ENCODE assay signal across 8 cellular contexts in the genomic region with DNA sequence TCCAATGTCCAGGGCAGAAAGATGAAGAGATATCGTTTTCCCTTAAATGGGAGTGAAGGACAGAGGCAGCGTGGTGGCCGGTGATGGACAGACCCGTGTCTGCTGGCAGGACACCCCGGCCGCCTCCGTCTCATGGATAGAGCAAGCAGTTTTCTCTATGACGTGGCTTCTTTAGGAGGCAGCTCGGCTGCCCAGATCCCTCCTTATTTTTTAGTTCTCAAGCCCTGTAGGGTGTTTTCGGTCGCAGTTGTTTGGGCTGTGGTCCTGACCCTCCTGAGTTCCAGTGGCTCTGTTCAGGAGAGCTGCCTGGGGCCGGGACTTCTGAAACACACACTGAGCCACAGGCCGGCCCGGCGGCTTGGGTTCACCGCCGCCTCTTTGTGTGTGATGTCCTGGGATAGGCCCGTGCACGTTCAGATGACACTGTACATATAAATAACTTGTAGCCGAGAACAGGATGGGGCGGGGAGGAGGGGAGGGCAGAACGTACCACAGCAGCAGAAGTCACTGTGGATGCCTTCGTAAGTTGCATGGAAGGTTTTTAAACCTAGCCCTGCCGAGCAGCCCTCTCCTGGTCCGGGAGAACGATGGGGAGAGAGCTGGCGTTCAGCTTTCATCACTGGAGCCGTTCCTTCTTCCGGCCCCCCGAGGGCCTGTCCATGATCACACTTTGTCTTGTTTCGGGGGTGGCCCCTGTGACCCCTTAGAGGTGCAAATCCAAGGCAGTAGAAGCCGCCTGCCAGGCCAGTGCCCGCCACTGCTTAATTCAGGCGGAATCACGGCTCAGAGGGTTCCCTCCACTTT.
DNase-seq lines count a peak whose midpoint lies in the region; ATAC-seq, FAIRE-seq and TF ChIP-seq lines count a peak whose summit lies in the region.

No MANE protein-coding gene starts in this region.

- H3K4me2 ChIP-seq in astrocyte (ENCODE audit: low read length), result peak overlapping the region; percentile 68

- no peak overlapping the region for H3K27ac Mint-ChIP-seq in astrocyte (ENCODE audit: unreplicated experiment)

- WGBS in liver, result 71% methylated on average over 35 of the region's 35 CpGs
- WGBS in stomach, 5 donors, result 61 to 72% (median 70%) methylated on average over 35 of the region's 35 CpGs

- H3K9me3 ChIP-seq in Peyer's patch, result no peaks in the 10 kb centered on the region
- H3K9me3 ChIP-seq in astrocyte (ENCODE audit: insufficient read depth, low read depth, low read length), result no peaks in the 10 kb centered on the region
- H3K9me3 ChIP-seq in liver (ENCODE audit: control insufficient read depth in 4 of 4, low read length in 3 of 4), result no peaks in the 10 kb centered on the region
- no peaks in the 10 kb centered on the region for H3K9me3 ChIP-seq in stomach

- peaks cover 58% of the 10 kb centered on the region for H3K27me3 Mint-ChIP-seq in astrocyte (ENCODE audit: low read depth, unreplicated experiment)

- H3K4me1 ChIP-seq in Peyer's patch (peaks cover 0 to 13% (median 6%) of the 10 kb centered on the region in 4 donors), astrocyte (ENCODE audit: insufficient read depth, low read length) (peaks cover 9% of the 10 kb centered on the region), liver (ENCODE audit: control insufficient read depth in 4 of 4, insufficient read depth in 4 of 4, low read length in 3 of 4) (no peaks in the 10 kb centered on the region), stomach (peaks cover 5 to 29% (median 11%) of the 10 kb centered on the region in 4 donors)

- peaks cover 4% of the 10 kb centered on the region for H3K9me3 Mint-ChIP-seq in astrocyte (ENCODE audit: unreplicated experiment)

- POLR2A ChIA-PET in BJ (lab: Charles Lee), result no interaction called here

- TF ChIP-seq RAD21 in liver (IDR thresholded peaks at IDR 0.05), result no peak

- in situ Hi-C loops in KBM-7 (cut with MboI; ENCODE audit: low pct_unique_long_range_greater_than_20kb, low sequenced_read_pairs), result no loop called here

- no peak for DNase-seq in BJ (ENCODE audit: low read depth)
- DNase-seq in Peyer's patch, result peak in 2 of 3 donors; percentile 86
- DNase-seq in astrocyte (ENCODE audit: low read depth), result no peak
- DNase-seq in stomach, result no peak
- DNase-seq in globus pallidus (ENCODE audit: low spot score), result no peak
- no peak for DNase-seq in KBM-7

- H3K36me3 Mint-ChIP-seq in astrocyte (ENCODE audit: low read depth, unreplicated experiment), result no peaks in the 10 kb centered on the region

- no peaks in the 10 kb centered on the region for H4K20me1 ChIP-seq in astrocyte (ENCODE audit: insufficient read depth, low read length)

- no peak overlapping the region for H3K4me3 Mint-ChIP-seq in astrocyte (ENCODE audit: unreplicated experiment)

- intact Hi-C loops in stomach (cut with DNase I; ENCODE audit: low total_unique reads), result no loop called here

- H3K79me2 ChIP-seq in astrocyte (ENCODE audit: insufficient read depth, low read length), result no peaks in the 10 kb centered on the region

- TF ChIP-seq POLR2A in Peyer's patch (IDR thresholded peaks at IDR 0.05) (no peak), stomach (IDR thresholded peaks at IDR 0.05) (no peak)

- TF ChIP-seq CTCF in BJ (IDR thresholded peaks at IDR 0.05; ENCODE audit: insufficient read depth, low read depth, low read length) (no peak), Peyer's patch (IDR thresholded peaks at IDR 0.05) (no peak), astrocyte (IDR thresholded peaks at IDR 0.05; ENCODE audit: insufficient read depth, low read depth, low read length) (no peak), liver (IDR thresholded peaks at IDR 0.05; ENCODE audit: low read depth, low read length, missing input control) (no peak), stomach (IDR thresholded peaks at IDR 0.05) (no peak)

- H3K36me3 ChIP-seq in BJ (ENCODE audit: control insufficient read depth, insufficient read depth, low read length) (no peaks in the 10 kb centered on the region), Peyer's patch (no peaks in the 10 kb centered on the region), astrocyte (ENCODE audit: insufficient read depth, low read length) (no peaks in the 10 kb centered on the region), liver (ENCODE audit: control insufficient read depth in 4 of 4, insufficient read depth in 3 of 4, low read depth in 1 of 4, low read length in 3 of 4) (no peaks in the 10 kb centered on the region), stomach (no peaks in the 10 kb centered on the region)

- H3K27me3 ChIP-seq in BJ (ENCODE audit: control insufficient read depth, insufficient read depth, low read length) (no peaks in the 10 kb centered on the region), Peyer's patch (no peaks in the 10 kb centered on the region), astrocyte (ENCODE audit: insufficient read depth, low read length) (peaks cover 6% of the 10 kb centered on the region), liver (ENCODE audit: control insufficient read depth in 4 of 4, insufficient read depth in 4 of 4, low read length in 3 of 4) (no peaks in the 10 kb centered on the region), stomach (peaks cover 0 to 13% (median 0%) of the 10 kb centered on the region in 3 donors)

- H3K27ac ChIP-seq in Peyer's patch (peak overlapping the region; percentile 78 to 85 (median 82)), astrocyte (ENCODE audit: low read depth, low read length) (peak overlapping the region; percentile 63), liver (ENCODE audit: low read depth in 1 of 2, low read length in 2 of 2) (peak overlapping the region; percentile 45 to 74), stomach (peak overlapping the region; percentile 64 to 82 (median 72))

- TF ChIP-seq EP300 in stomach (IDR thresholded peaks at IDR 0.05), result no peak

- peak overlapping the region; percentile 5 for H3K4me3 ChIP-seq in BJ (ENCODE audit: low read depth, low read length)
- peak overlapping the region; percentile 3 to 33 (median 27) for H3K4me3 ChIP-seq in Peyer's patch
- no peak overlapping the region for H3K4me3 ChIP-seq in astrocyte (ENCODE audit: insufficient read depth, low read depth, low read length)
- H3K4me3 ChIP-seq in liver (ENCODE audit: low read depth in 1 of 3, low read length in 3 of 3), result no peak overlapping the region
- peak overlapping the region in 3 of 4 donors; percentile 3 to 22 (median 10) for H3K4me3 ChIP-seq in stomach

- H3K4me1 Mint-ChIP-seq in astrocyte (ENCODE audit: low read depth, unreplicated experiment), result no peaks in the 10 kb centered on the region

- no peak for FAIRE-seq in astrocyte (lab: Jason Lieb, UNC)

- CTCF ChIA-PET in BJ (lab: Yijun Ruan, JAX), result interaction anchor here (0.9 to 1.5 kb wide), 2 partner anchors 284 to 293 kb away, joined by 3 to 4 read pairs; no protein-coding TSS in a partner anchor

- ATAC-seq in GM21423 (IDR thresholded peaks at IDR 0.05; ENCODE audit: unreplicated experiment), result peak; percentile 46

- peak overlapping the region; percentile 77 for H2AFZ ChIP-seq in astrocyte (ENCODE audit: low read depth, low read length)

- H3K9ac ChIP-seq in astrocyte (ENCODE audit: low read length), result peak overlapping the region; percentile 78
- no peak overlapping the region for H3K9ac ChIP-seq in liver (ENCODE audit: low read depth in 1 of 2, low read length in 2 of 2)

TF ChIP-seq in liver, 16 proteins besides CTCF, POLR2A, EP300 and RAD21:
- TF ChIP-seq NR2F2 (IDR thresholded peaks at IDR 0.05) (peak; percentile 45), SP1 (IDR thresholded peaks at IDR 0.05) (no peak)

Comparison
In these comparisons a context has a peak if more than half of its experiments do, and no peak if none do; other contexts are left out.
1. DNase-seq: peak in Peyer's patch (2 of 3); none in BJ (single experiment), astrocyte (single experiment), stomach (single experiment), globus pallidus (single experiment) and KBM-7 (single experiment).
2. H3K4me3 ChIP-seq: peak in BJ (single experiment), Peyer's patch (4 of 4) and stomach (3 of 4); none in astrocyte (single experiment) and liver (0 of 3).
3. Peak in every context shown above with its lines, with median percentiles within 50 percentile points of each other: H3K27ac ChIP-seq.